17 cellular contexts compared by ENCODE assay signal in the genomic region with DNA sequence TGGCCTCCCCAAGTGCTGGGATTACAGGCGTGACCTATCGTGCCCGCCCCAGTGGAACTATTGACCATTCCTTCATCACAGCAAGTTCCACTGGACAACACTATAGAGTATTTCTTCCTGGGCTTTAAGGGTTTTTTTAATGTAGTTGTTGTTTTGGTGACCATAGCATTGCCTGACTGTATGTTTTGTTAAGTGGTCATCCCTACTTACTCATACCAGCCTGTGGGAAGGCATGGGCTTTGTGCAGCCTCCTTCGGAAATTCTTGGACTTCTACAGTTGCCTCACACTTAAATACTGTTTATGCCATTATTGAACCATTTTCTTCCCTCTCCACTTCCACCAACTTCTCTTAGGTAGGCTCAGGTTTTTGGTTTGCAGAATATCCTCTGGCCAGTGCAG. TPM values are rescaled to one million over a fixed set of nuclear protein-coding genes. Genes with fewer than 3 reads are reported as not detected.
DNase-seq lines count a peak whose midpoint lies in the region; ATAC-seq, FAIRE-seq and TF ChIP-seq lines count a peak whose summit lies in the region.
"Had no signal": no experiment of that assay in that cellular context is flagged by ENCODE, and none has a peak within 500 bp of the region (broad histone marks: within the 10 kb centered on the region; RNA-seq: fewer than 3 reads in every experiment).

No MANE protein-coding gene starts in this region.

- no peak for ATAC-seq in activated naive CD8-positive, alpha-beta T cell treated with anti-CD3 and anti-CD28 coated beads, Interleukin-2, amount 50 U/mL, for 24 hours
- no peak for ATAC-seq in HG02588 (IDR thresholded peaks at IDR 0.05; ENCODE audit: unreplicated experiment)

- H3K27ac Mint-ChIP-seq in HFFc6 = peak overlapping the region; percentile 95
- no peak overlapping the region for H3K27ac Mint-ChIP-seq in activated naive CD8-positive, alpha-beta T cell treated with anti-CD3 and anti-CD28 coated beads, Interleukin-2, amount 50 U/mL, for 24 hours
- H3K27ac Mint-ChIP-seq: T-helper 2 cell treated with Interferon-gamma antibody and Interleukin-4, amounts not matched to agents 5 μg/mL and 100 μg/mL, for 36 hours had no signal

- no peak overlapping the region for H3K4me3 Mint-ChIP-seq in HFFc6
- no peak overlapping the region for H3K4me3 Mint-ChIP-seq in activated naive CD8-positive, alpha-beta T cell treated with anti-CD3 and anti-CD28 coated beads, Interleukin-2, amount 50 U/mL, for 24 hours
- H3K4me3 Mint-ChIP-seq: T-helper 2 cell treated with Interferon-gamma antibody and Interleukin-4, amounts not matched to agents 5 μg/mL and 100 μg/mL, for 36 hours had no signal

- no peaks in the 10 kb centered on the region for H3K9me3 Mint-ChIP-seq in HFFc6
- no peaks in the 10 kb centered on the region for H3K9me3 Mint-ChIP-seq in activated naive CD8-positive, alpha-beta T cell treated with anti-CD3 and anti-CD28 coated beads, Interleukin-2, amount 50 U/mL, for 24 hours
- H3K9me3 Mint-ChIP-seq: T-helper 2 cell treated with Interferon-gamma antibody and Interleukin-4, amounts not matched to agents 5 μg/mL and 100 μg/mL, for 36 hours had no signal

- H3K27me3 Mint-ChIP-seq in HFFc6 (ENCODE audit: insufficient read depth) = peaks cover 2% of the 10 kb centered on the region; the same call in 1 of the 2 replicates
- no peaks in the 10 kb centered on the region for H3K27me3 Mint-ChIP-seq in activated naive CD8-positive, alpha-beta T cell treated with anti-CD3 and anti-CD28 coated beads, Interleukin-2, amount 50 U/mL, for 24 hours

- H3K4me1 Mint-ChIP-seq in HFFc6 (ENCODE audit: low read depth) = peaks cover 22% of the 10 kb centered on the region
- H3K4me1 Mint-ChIP-seq in activated naive CD8-positive, alpha-beta T cell treated with anti-CD3 and anti-CD28 coated beads, Interleukin-2, amount 50 U/mL, for 24 hours = no peaks in the 10 kb centered on the region

- TF ChIP-seq CTCF in HFFc6 (IDR thresholded peaks at IDR 0.05) = no peak
- TF ChIP-seq CTCF in choroid plexus epithelial cell (conservative IDR thresholded peaks at IDR 0.05; ENCODE audit: low read depth, low read length) = no peak

- DNase-seq in AG08396 (ENCODE audit: low spot score) (peak; percentile 68), HFFc6 (peak; percentile 77), choroid plexus epithelial cell (ENCODE audit: low read depth) (peak; percentile 54), non-pigmented ciliary epithelial cell (ENCODE audit: low read depth) (peak; percentile 58), HTR-8/SVneo (ENCODE audit: insufficient read length, low spot score) (no peak), mucosa of gallbladder (ENCODE audit: low spot score) (no peak)
- DNase-seq in activated naive CD8-positive, alpha-beta T cell treated with anti-CD3 and anti-CD28 coated beads, Interleukin-2, amount 50 U/mL, for 24 hours = no peak
- DNase-seq: activated naive CD4-positive, alpha-beta T cell; Calu3; hypothalamus; left cardiac atrium; NCI-H2029; NCI-H510A treated with DMSO at 0.1 percent for 48 hours; stimulated activated CD4-positive, alpha-beta T cell treated with anti-CD3 and anti-CD28 coated beads, Interleukin-1b, Interleukin-23, amount 100 ng/mL, for 48 hours had no signal

- H3K36me3 Mint-ChIP-seq in HFFc6 (ENCODE audit: low read depth) = peaks cover 19% of the 10 kb centered on the region
- peaks cover 31% of the 10 kb centered on the region for H3K36me3 Mint-ChIP-seq in activated naive CD8-positive, alpha-beta T cell treated with anti-CD3 and anti-CD28 coated beads, Interleukin-2, amount 50 U/mL, for 24 hours (ENCODE audit: low read depth)

- no peak for FAIRE-seq in HTR-8/SVneo (lab: Jason Lieb, UNC)

- H3K4me3 ChIP-seq in choroid plexus epithelial cell (ENCODE audit: low read depth, low read length) = no peak overlapping the region
- H3K4me3 ChIP-seq: esophagus muscularis mucosa had no signal

RNA-seq across cellular contexts. Expression of gene ALPK3, which starts 19.9 kb away (rescaled TPM):
- under 1 TPM; 0.05 to 0.60 (median 0.26) TPM for total RNA-seq in HFFc6 (2021; fragmentation: NEBNext Ultra II Directional; extraction: Animal tissue kit (Norgen Biotek cat#: 25700))
- 7.6 TPM for total RNA-seq in mucosa of gallbladder

RNA-seq across cellular contexts. Expression of gene ZNF592, which starts 48.8 kb away (rescaled TPM):
- total RNA-seq in HFFc6 (2021; fragmentation: NEBNext Ultra II Directional; extraction: Animal tissue kit (Norgen Biotek cat#: 25700)) = 10 to 100 TPM; 15.4 to 19.0 (median 17.6) TPM
- total RNA-seq in mucosa of gallbladder = 29.3 TPM

Comparison
In these comparisons a context has a peak if more than half of its experiments do, and no peak if none do; other contexts are left out.
1. DNase-seq: peak in AG08396 (single experiment), HFFc6 (single experiment), choroid plexus epithelial cell (single experiment) and non-pigmented ciliary epithelial cell (single experiment); none in activated naive CD8-positive, alpha-beta T cell treated with anti-CD3 and anti-CD28 coated beads, Interleukin-2, amount 50 U/mL, for 24 hours (single experiment), HTR-8/SVneo (single experiment) and mucosa of gallbladder (single experiment).